In genomic region chr16:1428511-1428910, GRCh38 we compare ENCODE assay signal across 8 cellular contexts. TPM values are rescaled to one million over a fixed set of nuclear protein-coding genes. Genes with fewer than 3 reads are reported as not detected.
DNase-seq lines count a peak whose midpoint lies in the region; ATAC-seq, FAIRE-seq and TF ChIP-seq lines count a peak whose summit lies in the region.

No MANE protein-coding gene starts in this region.

- intact Hi-C loops in activated T-helper 1 cell treated with anti-CD3 and anti-CD28 coated beads, Interleukin-12 subunit alpha, Interleukin-12 subunit beta, Interleukin-2, Interleukin-4 antibody, amounts not matched to agents 30 ng/mL and 10 ng/mL and 1 ng/mL, durations not matched to agents 14 hours and 24 hours and 36 hours (cut with micrococcal nuclease), result loop anchor here (10.0 kb wide), 1 partner anchor 616 kb away; the partner anchor contains the start of genes NTHL1 and TSC2
- intact Hi-C loops in kidney (cut with DNase I), result no loop called here

- FAIRE-seq in kidney (lab: Jason Lieb, UNC), result no peak

- ATAC-seq in HG02588 (IDR thresholded peaks at IDR 0.05; ENCODE audit: unreplicated experiment), result no peak
- no peak for ATAC-seq in GM21723 (IDR thresholded peaks at IDR 0.05; ENCODE audit: unreplicated experiment)
- no peak for ATAC-seq in GM19397 (IDR thresholded peaks at IDR 0.05; ENCODE audit: unreplicated experiment)

- H3K9me3 ChIP-seq in kidney (ENCODE audit: control insufficient read depth in 1 of 2, low read length in 2 of 2), result no peaks in the 10 kb centered on the region

- H3K27me3 Mint-ChIP-seq in activated T-helper 1 cell treated with anti-CD3 and anti-CD28 coated beads, Interleukin-12 subunit alpha, Interleukin-12 subunit beta, Interleukin-2, Interleukin-4 antibody, amounts not matched to agents 30 ng/mL and 10 ng/mL and 1 ng/mL, durations not matched to agents 14 hours and 24 hours and 36 hours (ENCODE audit: insufficient read depth), result no peaks in the 10 kb centered on the region

- H3K4me1 ChIP-seq in kidney (ENCODE audit: control insufficient read depth in 1 of 2, insufficient read depth in 1 of 2, low read depth in 1 of 2, low read length in 2 of 2), result no peaks in the 10 kb centered on the region

- in situ Hi-C loops in KBM-7 (cut with MboI; ENCODE audit: low pct_unique_long_range_greater_than_20kb, low sequenced_read_pairs), result loop anchor here (10.0 kb wide), 1 partner anchor 136 kb away; no protein-coding TSS in a partner anchor

- H3K9ac ChIP-seq in kidney (ENCODE audit: low read length in 2 of 2), result no peak overlapping the region

- TF ChIP-seq CTCF in AG09309 (IDR thresholded peaks at IDR 0.05; ENCODE audit: control insufficient read depth, insufficient read depth, low read depth, low read length, missing control alignments) (peak; percentile 50), kidney (IDR thresholded peaks at IDR 0.05; ENCODE audit: borderline replicate concordance, extremely low read depth, insufficient read depth) (no peak)

- no peak overlapping the region for H3K27ac ChIP-seq in kidney (ENCODE audit: low read depth in 2 of 2, low read length in 2 of 2)

- no peaks in the 10 kb centered on the region for H3K9me3 Mint-ChIP-seq in activated T-helper 1 cell treated with anti-CD3 and anti-CD28 coated beads, Interleukin-12 subunit alpha, Interleukin-12 subunit beta, Interleukin-2, Interleukin-4 antibody, amounts not matched to agents 30 ng/mL and 10 ng/mL and 1 ng/mL, durations not matched to agents 14 hours and 24 hours and 36 hours

- H3K36me3 ChIP-seq in kidney (ENCODE audit: control insufficient read depth in 1 of 2, insufficient read depth in 2 of 2, low read length in 2 of 2), result no peaks in the 10 kb centered on the region

- DNase-seq in AG09309 (ENCODE audit: low read depth) (no peak), KBM-7 (peak; percentile 66), kidney (peak; percentile 77), DMS153 (lab: John Stamatoyannopoulos, UW) (no peak)
- peak; percentile 29 for DNase-seq in activated T-helper 1 cell treated with anti-CD3 and anti-CD28 coated beads, Interleukin-12 subunit alpha, Interleukin-12 subunit beta, Interleukin-2, Interleukin-4 antibody, amounts not matched to agents 30 ng/mL and 10 ng/mL and 1 ng/mL, durations not matched to agents 14 hours and 24 hours and 36 hours (ENCODE audit: low spot score)

- no peaks in the 10 kb centered on the region for H3K36me3 Mint-ChIP-seq in activated T-helper 1 cell treated with anti-CD3 and anti-CD28 coated beads, Interleukin-12 subunit alpha, Interleukin-12 subunit beta, Interleukin-2, Interleukin-4 antibody, amounts not matched to agents 30 ng/mL and 10 ng/mL and 1 ng/mL, durations not matched to agents 14 hours and 24 hours and 36 hours (ENCODE audit: low read depth)

- no peak overlapping the region for H3K27ac Mint-ChIP-seq in activated T-helper 1 cell treated with anti-CD3 and anti-CD28 coated beads, Interleukin-12 subunit alpha, Interleukin-12 subunit beta, Interleukin-2, Interleukin-4 antibody, amounts not matched to agents 30 ng/mL and 10 ng/mL and 1 ng/mL, durations not matched to agents 14 hours and 24 hours and 36 hours

- H3K4me3 Mint-ChIP-seq in activated T-helper 1 cell treated with anti-CD3 and anti-CD28 coated beads, Interleukin-12 subunit alpha, Interleukin-12 subunit beta, Interleukin-2, Interleukin-4 antibody, amounts not matched to agents 30 ng/mL and 10 ng/mL and 1 ng/mL, durations not matched to agents 14 hours and 24 hours and 36 hours, result no peak overlapping the region

- H3K4me3 ChIP-seq in AG09309 (ENCODE audit: control insufficient read depth, low read depth, low read length) (no peak overlapping the region), kidney (ENCODE audit: low read length in 2 of 2) (no peak overlapping the region)

- H3K4me1 Mint-ChIP-seq in activated T-helper 1 cell treated with anti-CD3 and anti-CD28 coated beads, Interleukin-12 subunit alpha, Interleukin-12 subunit beta, Interleukin-2, Interleukin-4 antibody, amounts not matched to agents 30 ng/mL and 10 ng/mL and 1 ng/mL, durations not matched to agents 14 hours and 24 hours and 36 hours (ENCODE audit: low read depth), result no peaks in the 10 kb centered on the region

RNA-seq across cellular contexts. Expression of gene PERCC1, which starts 2.4 kb away (rescaled TPM):
- total RNA-seq in activated T-helper 1 cell treated with anti-CD3 and anti-CD28 coated beads, Interleukin-12 subunit alpha, Interleukin-12 subunit beta, Interleukin-2, Interleukin-4 antibody, amounts not matched to agents 30 ng/mL and 10 ng/mL and 1 ng/mL, durations not matched to agents 14 hours and 24 hours and 36 hours, result not detected in 2 replicates
- total RNA-seq in kidney, result not detected
- not detected for polyA plus RNA-seq in kidney (ENCODE audit: insufficient read depth, low read depth, low replicate concordance)

RNA-seq across cellular contexts. Expression of gene UQCC4, which starts 8.0 kb away (rescaled TPM):
- 22.6 and 23.4 TPM in 2 replicates for total RNA-seq in activated T-helper 1 cell treated with anti-CD3 and anti-CD28 coated beads, Interleukin-12 subunit alpha, Interleukin-12 subunit beta, Interleukin-2, Interleukin-4 antibody, amounts not matched to agents 30 ng/mL and 10 ng/mL and 1 ng/mL, durations not matched to agents 14 hours and 24 hours and 36 hours
- total RNA-seq in kidney, result 13.8 TPM
- 27.1 TPM for polyA plus RNA-seq in kidney (ENCODE audit: insufficient read depth, low read depth, low replicate concordance)

RNA-seq across cellular contexts. Expression of gene UNKL, which starts 14.0 kb away (rescaled TPM):
- total RNA-seq in activated T-helper 1 cell treated with anti-CD3 and anti-CD28 coated beads, Interleukin-12 subunit alpha, Interleukin-12 subunit beta, Interleukin-2, Interleukin-4 antibody, amounts not matched to agents 30 ng/mL and 10 ng/mL and 1 ng/mL, durations not matched to agents 14 hours and 24 hours and 36 hours, result 42.7 and 46.1 TPM in 2 replicates
- 26.0 TPM for total RNA-seq in kidney
- 5.5 TPM for polyA plus RNA-seq in kidney (ENCODE audit: insufficient read depth, low read depth, low replicate concordance)

RNA-seq across cellular contexts. Expression of gene CCDC154, which starts 15.8 kb away (rescaled TPM):
- 0.44 and 2.0 TPM in 2 replicates for total RNA-seq in activated T-helper 1 cell treated with anti-CD3 and anti-CD28 coated beads, Interleukin-12 subunit alpha, Interleukin-12 subunit beta, Interleukin-2, Interleukin-4 antibody, amounts not matched to agents 30 ng/mL and 10 ng/mL and 1 ng/mL, durations not matched to agents 14 hours and 24 hours and 36 hours
- 2.8 TPM for total RNA-seq in kidney
- 1.8 TPM for polyA plus RNA-seq in kidney (ENCODE audit: insufficient read depth, low read depth, low replicate concordance)

RNA-seq across cellular contexts. Expression of gene CLCN7, which starts 46.3 kb away (rescaled TPM):
- total RNA-seq in activated T-helper 1 cell treated with anti-CD3 and anti-CD28 coated beads, Interleukin-12 subunit alpha, Interleukin-12 subunit beta, Interleukin-2, Interleukin-4 antibody, amounts not matched to agents 30 ng/mL and 10 ng/mL and 1 ng/mL, durations not matched to agents 14 hours and 24 hours and 36 hours, result 61.7 and 68.7 TPM in 2 replicates
- total RNA-seq in kidney, result 92.5 TPM
- polyA plus RNA-seq in kidney (ENCODE audit: insufficient read depth, low read depth, low replicate concordance), result 38.9 TPM

Comparison
In these comparisons a context has a peak if more than half of its experiments do, and no peak if none do; other contexts are left out.
1. DNase-seq: peak in KBM-7 (single experiment), activated T-helper 1 cell treated with anti-CD3 and anti-CD28 coated beads, Interleukin-12 subunit alpha, Interleukin-12 subunit beta, Interleukin-2, Interleukin-4 antibody, amounts not matched to agents 30 ng/mL and 10 ng/mL and 1 ng/mL, durations not matched to agents 14 hours and 24 hours and 36 hours (single experiment) and kidney (single experiment); none in AG09309 (single experiment) and DMS153 (single experiment).